ENCODE assay signal across 13 cellular contexts in the genomic region with DNA sequence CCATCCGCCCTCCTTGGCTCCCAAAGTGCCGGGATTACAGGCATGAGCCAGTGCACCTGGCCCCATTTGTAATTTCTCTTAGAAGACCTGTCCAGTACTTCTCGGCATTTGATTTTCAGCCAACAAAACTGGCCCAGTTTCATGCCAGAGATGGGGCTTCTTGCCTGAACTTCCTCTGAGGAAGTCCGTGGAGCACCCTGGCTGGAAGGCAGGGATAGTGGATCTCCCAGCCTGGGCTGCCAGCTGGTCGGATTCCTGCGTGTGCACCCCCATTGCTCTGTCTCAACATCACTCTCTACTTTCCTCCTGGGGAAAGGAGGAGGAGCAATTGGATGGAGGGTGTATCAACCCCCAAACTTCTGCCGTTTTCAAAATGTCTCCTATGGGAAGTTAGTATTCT. TPM values are rescaled to one million over a fixed set of nuclear protein-coding genes. Genes with fewer than 3 reads are reported as not detected.
DNase-seq lines count a peak whose midpoint lies in the region; ATAC-seq and TF ChIP-seq lines count a peak whose summit lies in the region.
"Had no signal": no experiment of that assay in that cellular context is flagged by ENCODE, and none has a peak within 500 bp of the region (broad histone marks: within the 10 kb centered on the region; RNA-seq: fewer than 3 reads in every experiment).

No MANE protein-coding gene starts in this region.

- no peaks in the 10 kb centered on the region for H3K27me3 Mint-ChIP-seq in CD4-positive, alpha-beta T cell
- peaks cover 9% of the 10 kb centered on the region for H3K27me3 Mint-ChIP-seq in GM23338 (ENCODE audit: insufficient read depth, low read depth, poor library complexity)
- H3K27me3 Mint-ChIP-seq in activated naive CD8-positive, alpha-beta T cell, result no peaks in the 10 kb centered on the region
- no peaks in the 10 kb centered on the region for H3K27me3 Mint-ChIP-seq in naive thymus-derived CD4-positive, alpha-beta T cell
- H3K27me3 Mint-ChIP-seq: brain had no signal

- H3K79me2 ChIP-seq in GM23338 (replicated peaks; ENCODE audit: insufficient read depth), result no peaks in the 10 kb centered on the region

- H3K4me3 Mint-ChIP-seq in CD4-positive, alpha-beta T cell, result peak overlapping the region; percentile 50
- no peak overlapping the region for H3K4me3 Mint-ChIP-seq in GM23338
- peak overlapping the region; percentile 85 for H3K4me3 Mint-ChIP-seq in activated naive CD8-positive, alpha-beta T cell
- peak overlapping the region in 9 of 10 donors; percentile 35 to 89 (median 81) for H3K4me3 Mint-ChIP-seq in naive thymus-derived CD4-positive, alpha-beta T cell
- H3K4me3 Mint-ChIP-seq: brain, H9, mesothelial cell of epicardium had no signal

- intact Hi-C loops in CD4-positive, alpha-beta T cell (cut with DNase I, micrococcal nuclease), result loop anchor here in 1 of 2 experiments (5.0 to 10.0 kb wide), 2 partner anchors 55 to 97 kb away; no protein-coding TSS in a partner anchor
- intact Hi-C loops in naive thymus-derived CD4-positive, alpha-beta T cell (cut with micrococcal nuclease), result loop anchor here (5.0 kb wide), 1 partner anchor 60 kb away; no protein-coding TSS in a partner anchor

- H3K4me3 ChIP-seq in GM23338, result no peak overlapping the region
- H3K4me3 ChIP-seq in naive thymus-derived CD4-positive, alpha-beta T cell (ENCODE audit: low read length), result peak overlapping the region; percentile 4
- H3K4me3 ChIP-seq in MG63, result no peak overlapping the region

- H3K27me3 ChIP-seq in CD4-positive, alpha-beta T cell (ENCODE audit: control insufficient read depth, insufficient read depth, low read length), result no peaks in the 10 kb centered on the region
- no peaks in the 10 kb centered on the region for H3K27me3 ChIP-seq in GM23338 (ENCODE audit: insufficient read depth)
- no peaks in the 10 kb centered on the region for H3K27me3 ChIP-seq in naive thymus-derived CD4-positive, alpha-beta T cell (ENCODE audit: control insufficient read depth in 2 of 2, insufficient read depth in 2 of 2, low read length in 2 of 2)
- H3K27me3 ChIP-seq in MG63, result no peaks in the 10 kb centered on the region

- no peak overlapping the region for H3K4me2 ChIP-seq in GM23338

- no peaks in the 10 kb centered on the region; the same call in 1 of the 2 replicates for H4K20me1 ChIP-seq in GM23338 (replicated peaks; ENCODE audit: insufficient read depth)

- peaks cover 27% of the 10 kb centered on the region for H3K36me3 Mint-ChIP-seq in CD4-positive, alpha-beta T cell (ENCODE audit: low read depth)
- peaks cover 20% of the 10 kb centered on the region; the same call in 2 of the 3 replicates for H3K36me3 Mint-ChIP-seq in GM23338 (ENCODE audit: low read depth)
- no peaks in the 10 kb centered on the region for H3K36me3 Mint-ChIP-seq in activated naive CD8-positive, alpha-beta T cell
- H3K36me3 Mint-ChIP-seq in naive thymus-derived CD4-positive, alpha-beta T cell, result peaks cover 8 to 16% (median 12%) of the 10 kb centered on the region in 5 donors

- ATAC-seq in CD4-positive, alpha-beta T cell (ENCODE audit: poor library complexity), result no peak
- ATAC-seq in GM23338, result no peak
- ATAC-seq in naive thymus-derived CD4-positive, alpha-beta T cell, result no peak

- no peak overlapping the region for H2AFZ ChIP-seq in GM23338

- peak overlapping the region; percentile 52 for H3K27ac ChIP-seq in CD4-positive, alpha-beta T cell (ENCODE audit: low read depth, low read length)
- H3K27ac ChIP-seq in GM23338 (ENCODE audit: low read depth), result 0 out of 2 replicates have a peak overlapping the region, but pooled peaks have one; percentile 73
- peak overlapping the region; percentile 69 for H3K27ac ChIP-seq in naive thymus-derived CD4-positive, alpha-beta T cell (ENCODE audit: low read depth, low read length)
- H3K27ac ChIP-seq: tibial artery had no signal

- H3K36me3 ChIP-seq in GM23338 (ENCODE audit: insufficient read depth) (peaks cover 2% of the 10 kb centered on the region; the same call in 1 of the 2 replicates), MG63 (peaks cover 12% of the 10 kb centered on the region)
- peaks cover 0 to 31% (median 0%) of the 10 kb centered on the region in 3 experiments for H3K36me3 ChIP-seq in naive thymus-derived CD4-positive, alpha-beta T cell (ENCODE audit: control insufficient read depth in 2 of 3, insufficient read depth in 3 of 3, low read length in 3 of 3)

- H3K9me3 ChIP-seq in CD4-positive, alpha-beta T cell (ENCODE audit: control insufficient read depth, low read length), result no peaks in the 10 kb centered on the region
- no peaks in the 10 kb centered on the region for H3K9me3 ChIP-seq in naive thymus-derived CD4-positive, alpha-beta T cell (ENCODE audit: control insufficient read depth in 2 of 3, low read length in 3 of 3)
- H3K9me3 ChIP-seq in MG63, result no peaks in the 10 kb centered on the region
- H3K9me3 ChIP-seq: tibial artery had no signal

- peaks cover 19% of the 10 kb centered on the region for H3K4me1 ChIP-seq in GM23338 (ENCODE audit: insufficient read depth)
- peaks cover 42 to 43% of the 10 kb centered on the region in 2 donors for H3K4me1 ChIP-seq in naive thymus-derived CD4-positive, alpha-beta T cell (ENCODE audit: control insufficient read depth in 2 of 2, insufficient read depth in 2 of 2, low read length in 2 of 2)

- no peak for DNase-seq in CD4-positive, alpha-beta T cell
- DNase-seq in GM23338 (ENCODE audit: low spot score) (no peak), SKM-1 treated with dmso at 0.1 percent for 144 hours (lab: John Stamatoyannopoulos, UW; ENCODE audit: unreplicated experiment) (no peak), superior temporal gyrus (ENCODE audit: extremely low spot score) (no peak), MG63 (no peak), HCEC 1CT (no peak)
- no peak for DNase-seq in naive thymus-derived CD4-positive, alpha-beta T cell
- DNase-seq: NCI-H187 treated with DMSO at 0.1 percent for 48 hours had no signal

- H3F3A ChIP-seq in GM23338 (replicated peaks; ENCODE audit: low read depth), result no peaks in the 10 kb centered on the region; the same call in 1 of the 2 replicates

- no peaks in the 10 kb centered on the region for H3K9me3 Mint-ChIP-seq in CD4-positive, alpha-beta T cell
- H3K9me3 Mint-ChIP-seq in GM23338, result peaks cover 2% of the 10 kb centered on the region; the same call in 1 of the 3 replicates
- no peaks in the 10 kb centered on the region for H3K9me3 Mint-ChIP-seq in activated naive CD8-positive, alpha-beta T cell (ENCODE audit: low read depth)
- H3K9me3 Mint-ChIP-seq in naive thymus-derived CD4-positive, alpha-beta T cell, result no peaks in the 10 kb centered on the region
- H3K9me3 Mint-ChIP-seq: mesothelial cell of epicardium had no signal

- POLR2A ChIA-PET in CD4-positive, alpha-beta T cell (lab: Charles Lee), result interaction anchor here (0.6 to 10.1 kb wide), 11 partner anchors 11 to 169 kb away, joined by 3 to 132 read pairs (median 6); partner anchors contain the start of genes FAM78A and NUP214
- POLR2A ChIA-PET in naive thymus-derived CD4-positive, alpha-beta T cell (lab: Charles Lee), result interaction anchor here (0.7 to 9.2 kb wide), 6 partner anchors 8 to 81 kb away, joined by 3 to 132 read pairs (median 28); partner anchors contain the start of gene FAM78A

- H3K27ac Mint-ChIP-seq in CD4-positive, alpha-beta T cell, result peak overlapping the region; percentile 95
- H3K27ac Mint-ChIP-seq in GM23338, result no peak overlapping the region
- H3K27ac Mint-ChIP-seq in activated naive CD8-positive, alpha-beta T cell, result peak overlapping the region; percentile 93
- H3K27ac Mint-ChIP-seq in naive thymus-derived CD4-positive, alpha-beta T cell, result peak overlapping the region in 8 of 9 donors; percentile 86 to 97 (median 94)
- H3K27ac Mint-ChIP-seq: H9 had no signal

- TF ChIP-seq CTCF in CD4-positive, alpha-beta T cell (IDR thresholded peaks at IDR 0.05), result no peak
- TF ChIP-seq CTCF in GM23338 (conservative IDR thresholded peaks at IDR 0.05; ENCODE audit: low read depth in 2 of 2), result no peak

- H3K4me1 Mint-ChIP-seq in CD4-positive, alpha-beta T cell (ENCODE audit: low read depth), result peaks cover 52% of the 10 kb centered on the region
- peaks cover 26% of the 10 kb centered on the region for H3K4me1 Mint-ChIP-seq in GM23338
- peaks cover 35% of the 10 kb centered on the region for H3K4me1 Mint-ChIP-seq in activated naive CD8-positive, alpha-beta T cell (ENCODE audit: low read depth)
- H3K4me1 Mint-ChIP-seq in naive thymus-derived CD4-positive, alpha-beta T cell, result peaks cover 29 to 63% (median 48%) of the 10 kb centered on the region in 7 donors

- H3K9me2 ChIP-seq in GM23338 (ENCODE audit: insufficient read depth), result no peaks in the 10 kb centered on the region

- CTCF ChIA-PET in CD4-positive, alpha-beta T cell (lab: Charles Lee), result interaction anchor here (1.6 kb wide), 1 partner anchor 19 kb away, joined by 3 read pairs; no protein-coding TSS in a partner anchor
- CTCF ChIA-PET in naive thymus-derived CD4-positive, alpha-beta T cell (lab: Charles Lee), result interaction anchor here (1.1 kb wide), 1 partner anchor 99 kb away, joined by 3 read pairs; no protein-coding TSS in a partner anchor

TF ChIP-seq in GM23338, 12 proteins besides CTCF, POLR2A, EP300 and RAD21:
- no peak for TF ChIP-seq CREB1 (CRISPR knock-in tag; IDR thresholded peaks at IDR 0.05; ENCODE audit: low read depth)
- no peak for TF ChIP-seq EZH2phosphoT487 (IDR thresholded peaks at IDR 0.05; ENCODE audit: unreplicated experiment)
- TF ChIP-seq ZNF331 (CRISPR knock-in tag; IDR thresholded peaks at IDR 0.05; ENCODE audit: low read depth), result no peak
- TF ChIP-seq POLR2AphosphoS5 (IDR thresholded peaks at IDR 0.05; ENCODE audit: low read depth), result no peak

RNA-seq across cellular contexts. Expression of gene FAM78A, which starts 39.0 kb away (rescaled TPM):
- total RNA-seq in CD4-positive, alpha-beta T cell, result 10 to 100 TPM; 62.4 to 62.7 TPM
- 2.1 and 2.2 TPM in 2 replicates for total RNA-seq in GM23338 (2014; rRNA removed; shearing (Covaris generic))
- 0.57 and 0.75 TPM in 2 replicates for polyA plus RNA-seq in GM23338 (2016; fragmentation: Nextera tagmentation; extraction: Ambion mirVana)
- 100 to 1,000 TPM in 3 of 5 experiments, 10 to 100 TPM in 2; 64.6 to 114 (median 104) TPM for total RNA-seq in naive thymus-derived CD4-positive, alpha-beta T cell
- polyA plus RNA-seq in naive thymus-derived CD4-positive, alpha-beta T cell, result 10 to 100 TPM; 10.5 to 24.8 TPM
- 0.64 and 0.82 TPM in 2 replicates for total RNA-seq in MG63 (2014; rRNA removed; shearing (Covaris generic); ENCODE audit: low replicate concordance)

RNA-seq across cellular contexts. Expression of gene PLPP7, which starts 52.2 kb away (rescaled TPM):
- total RNA-seq in CD4-positive, alpha-beta T cell, result under 1 TPM in 1 of 2 experiments, not detected in 1; 0.22 TPM
- 2.4 and 4.4 TPM in 2 replicates for total RNA-seq in GM23338 (2014; rRNA removed; shearing (Covaris generic))
- 1.6 and 2.0 TPM in 2 replicates for polyA plus RNA-seq in GM23338 (2016; fragmentation: Nextera tagmentation; extraction: Ambion mirVana)
- under 1 TPM in 4 of 5 experiments, not detected in 1; 0.12 to 0.24 (median 0.14) TPM for total RNA-seq in naive thymus-derived CD4-positive, alpha-beta T cell
- polyA plus RNA-seq in naive thymus-derived CD4-positive, alpha-beta T cell, result under 1 TPM; 0.24 to 0.71 TPM
- total RNA-seq in MG63 (2014; rRNA removed; shearing (Covaris generic); ENCODE audit: low replicate concordance), result 8.1 and 16.3 TPM in 2 replicates

Comparison
In these comparisons a context has a peak if more than half of its experiments do, and no peak if none do; other contexts are left out.
1. RNA of gene FAM78A, which starts 39.0 kb away (total RNA-seq): 64.6 to 114 TPM in naive thymus-derived CD4-positive, alpha-beta T cell and 62.4 to 62.7 TPM in CD4-positive, alpha-beta T cell; 2.1 to 2.2 TPM in GM23338 and 0.64 to 0.82 TPM in MG63; every median in the first group is over 10 times any median in the second.
2. Peak in every context shown above with its lines, with median percentiles within 50 percentile points of each other: H3K27ac ChIP-seq.